Comparison of ENCODE assay signal across 1 cellular context in the genomic region with DNA sequence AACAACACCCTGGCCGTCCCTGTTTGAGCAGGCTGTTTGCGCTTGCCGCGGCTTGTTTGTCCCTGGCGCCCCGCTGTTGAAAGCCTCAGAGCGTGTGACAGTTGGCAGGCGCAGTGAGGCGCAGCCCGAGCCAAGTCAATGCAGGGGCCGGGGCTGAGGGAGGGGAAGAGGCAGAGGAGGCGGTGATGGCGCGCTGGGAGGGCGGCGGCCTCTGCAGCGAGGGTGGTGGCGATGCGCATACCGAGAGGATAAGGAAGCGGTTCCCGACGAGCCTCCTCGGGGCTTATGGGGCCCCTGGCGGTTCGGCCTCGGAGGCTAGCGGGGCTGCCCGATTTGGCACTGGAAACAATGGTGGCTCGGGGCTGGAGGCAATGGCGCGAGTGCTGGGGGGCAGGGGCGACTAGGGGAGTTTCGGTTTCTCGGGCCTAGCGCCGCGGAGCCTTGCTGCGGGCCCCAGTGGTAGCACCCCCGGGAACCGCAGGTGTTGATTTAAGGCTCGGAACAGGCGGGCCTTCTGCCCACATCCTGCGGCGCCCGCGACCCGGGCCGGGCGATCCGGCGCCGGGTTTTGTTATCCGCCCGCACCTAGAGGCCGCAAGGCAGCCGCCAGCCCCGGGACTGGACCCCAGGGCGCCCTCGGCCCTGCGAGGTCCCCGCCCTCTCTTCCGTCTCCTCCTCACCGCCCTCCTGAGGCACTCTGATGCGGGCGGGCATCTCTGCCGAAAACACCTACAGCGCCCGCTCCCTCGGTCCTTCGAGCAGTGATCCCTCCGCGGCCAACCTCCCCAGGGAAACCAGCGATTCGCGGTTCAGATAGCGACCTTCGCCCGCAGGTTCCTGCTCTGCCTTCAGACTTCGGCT.
TF ChIP-seq lines count a peak whose summit lies in the region.

No MANE protein-coding gene starts in this region.

TF ChIP-seq in SK-N-SH treated with all-trans-retinoic acid at 6 μM for 48 hours, 23 proteins besides CTCF, POLR2A, EP300 and RAD21 (continued from another document):
- peak; percentile 55; the same call in 1 of the 2 replicates for TF ChIP-seq GLIS3 (CRISPR knock-in tag; IDR thresholded peaks at IDR 0.05)
